ENCODE assay signal across 17 cellular contexts in genomic region chr18:43559507-43559906, GRCh38.
"Had no signal": no experiment of that assay in that cellular context is flagged by ENCODE, and none has a peak within 500 bp of the region (broad histone marks: within the 10 kb centered on the region; RNA-seq: fewer than 3 reads in every experiment).

No MANE protein-coding gene starts in this region.

- H3K4me3 Mint-ChIP-seq: naive thymus-derived CD8-positive, alpha-beta T cell; nephron; neural crest cell; stimulated activated effector memory CD8-positive, alpha-beta T cell treated with anti-CD3 and anti-CD28 coated beads, Interleukin-12 subunit alpha, Interleukin-12 subunit beta, amount 100 ng/mL, for 72 hours; stimulated activated naive CD8-positive, alpha-beta T cell treated with anti-CD3 and anti-CD28 coated beads, Interleukin-15, Interleukin-2, amounts not matched to agents 100 ng/mL and 50 ng/mL, for 24 hours; type B pancreatic cell had no signal

- ATAC-seq: left colon; left lung; lower lobe of right lung; naive thymus-derived CD8-positive, alpha-beta T cell; right cardiac atrium; sciatic nerve; stimulated activated effector memory CD8-positive, alpha-beta T cell treated with anti-CD3 and anti-CD28 coated beads, Interleukin-12 subunit alpha, Interleukin-12 subunit beta, amount 100 ng/mL, for 72 hours had no signal

- H3K36me3 Mint-ChIP-seq: naive thymus-derived CD8-positive, alpha-beta T cell; stimulated activated effector memory CD8-positive, alpha-beta T cell treated with anti-CD3 and anti-CD28 coated beads, Interleukin-12 subunit alpha, Interleukin-12 subunit beta, amount 100 ng/mL, for 72 hours had no signal

- DNase-seq: left colon; lower lobe of right lung; mammary epithelial cell; mesenchymal stem cell; naive thymus-derived CD8-positive, alpha-beta T cell; nucleus accumbens; retina; right cardiac atrium; stimulated activated CD4-positive, alpha-beta T cell treated with anti-CD3 and anti-CD28 coated beads, Interleukin-4, amount 100 ng/mL, for 24 hours; stimulated activated naive CD4-positive, alpha-beta T cell had no signal

- H3K4me1 Mint-ChIP-seq: naive thymus-derived CD8-positive, alpha-beta T cell; nephron; stimulated activated effector memory CD8-positive, alpha-beta T cell treated with anti-CD3 and anti-CD28 coated beads, Interleukin-12 subunit alpha, Interleukin-12 subunit beta, amount 100 ng/mL, for 72 hours had no signal

- H3K27me3 Mint-ChIP-seq: stimulated activated naive CD8-positive, alpha-beta T cell treated with anti-CD3 and anti-CD28 coated beads, Interleukin-15, Interleukin-2, amounts not matched to agents 100 ng/mL and 50 ng/mL, for 24 hours had no signal

- H3K27ac Mint-ChIP-seq: nephron; stimulated activated effector memory CD8-positive, alpha-beta T cell treated with anti-CD3 and anti-CD28 coated beads, Interleukin-12 subunit alpha, Interleukin-12 subunit beta, amount 100 ng/mL, for 72 hours; stimulated activated naive CD8-positive, alpha-beta T cell treated with anti-CD3 and anti-CD28 coated beads, Interleukin-15, Interleukin-2, amounts not matched to agents 100 ng/mL and 50 ng/mL, for 24 hours; type B pancreatic cell had no signal
